1 cellular context compared by ENCODE assay signal in genomic region chr6:134457941-134458340, GRCh38.
TF ChIP-seq lines count a peak whose summit lies in the region.

No MANE protein-coding gene starts in this region.

TF ChIP-seq in GM23338, 12 proteins besides CTCF, POLR2A, EP300 and RAD21 (continued from another document):
- TF ChIP-seq REST (IDR thresholded peaks at IDR 0.05; ENCODE audit: unreplicated experiment), result no peak
- TF ChIP-seq ZNF462 (CRISPR knock-in tag; IDR thresholded peaks at IDR 0.05), result no peak
- no peak for TF ChIP-seq NANOG (IDR thresholded peaks at IDR 0.05; ENCODE audit: borderline replicate concordance)
